ENCODE assay signal across 1 cellular context in the genomic region with DNA sequence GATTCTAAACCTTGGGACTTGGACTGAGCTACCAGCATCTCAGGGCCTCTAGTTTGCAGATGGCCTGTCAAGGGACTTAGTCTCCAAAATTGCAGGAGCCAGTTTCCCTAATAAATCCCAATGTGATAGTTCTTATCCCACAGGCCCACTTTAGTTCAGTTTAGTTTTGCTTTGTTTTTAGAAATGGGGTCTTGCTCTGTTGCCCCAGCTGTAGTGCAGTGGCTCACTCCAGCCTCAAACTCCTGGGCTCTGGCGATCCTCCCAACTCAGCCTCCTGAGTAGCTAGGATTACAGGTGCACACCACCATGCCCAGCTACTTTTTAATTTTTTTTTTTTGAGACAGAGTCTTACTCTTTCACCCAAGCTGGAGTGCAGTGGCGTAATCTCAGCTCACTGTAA.
TF ChIP-seq lines count a peak whose summit lies in the region.

No MANE protein-coding gene starts in this region.

TF ChIP-seq in HEK293, 187 proteins besides CTCF, POLR2A, EP300 and RAD21:
- TF ChIP-seq SP3 (tag by site-specific recombination; IDR thresholded peaks at IDR 0.05) (no peak), ZNF549 (tag by site-specific recombination; IDR thresholded peaks at IDR 0.05) (no peak), ZFP69B (tag by site-specific recombination; IDR thresholded peaks at IDR 0.05) (no peak), TRIM28 (IDR thresholded peaks at IDR 0.05; ENCODE audit: borderline replicate concordance, low read length) (no peak), ZNF121 (tag by site-specific recombination; IDR thresholded peaks at IDR 0.05) (peak; percentile 37; the same call in 1 of the 2 replicates), ZNF404 (tag by site-specific recombination; IDR thresholded peaks at IDR 0.05) (no peak)
- TF ChIP-seq, protein P1, sequence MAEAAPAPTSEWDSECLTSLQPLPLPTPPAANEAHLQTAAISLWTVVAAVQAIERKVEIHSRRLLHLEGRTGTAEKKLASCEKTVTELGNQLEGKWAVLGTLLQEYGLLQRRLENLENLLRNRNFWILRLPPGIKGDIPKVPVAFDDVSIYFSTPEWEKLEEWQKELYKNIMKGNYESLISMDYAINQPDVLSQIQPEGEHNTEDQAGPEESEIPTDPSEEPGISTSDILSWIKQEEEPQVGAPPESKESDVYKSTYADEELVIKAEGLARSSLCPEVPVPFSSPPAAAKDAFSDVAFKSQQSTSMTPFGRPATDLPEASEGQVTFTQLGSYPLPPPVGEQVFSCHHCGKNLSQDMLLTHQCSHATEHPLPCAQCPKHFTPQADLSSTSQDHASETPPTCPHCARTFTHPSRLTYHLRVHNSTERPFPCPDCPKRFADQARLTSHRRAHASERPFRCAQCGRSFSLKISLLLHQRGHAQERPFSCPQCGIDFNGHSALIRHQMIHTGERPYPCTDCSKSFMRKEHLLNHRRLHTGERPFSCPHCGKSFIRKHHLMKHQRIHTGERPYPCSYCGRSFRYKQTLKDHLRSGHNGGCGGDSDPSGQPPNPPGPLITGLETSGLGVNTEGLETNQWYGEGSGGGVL (tag by site-specific recombination; IDR thresholded peaks at IDR 0.05): no peak
